Comparison of ENCODE assay signal across 1 cellular context in the genomic region with DNA sequence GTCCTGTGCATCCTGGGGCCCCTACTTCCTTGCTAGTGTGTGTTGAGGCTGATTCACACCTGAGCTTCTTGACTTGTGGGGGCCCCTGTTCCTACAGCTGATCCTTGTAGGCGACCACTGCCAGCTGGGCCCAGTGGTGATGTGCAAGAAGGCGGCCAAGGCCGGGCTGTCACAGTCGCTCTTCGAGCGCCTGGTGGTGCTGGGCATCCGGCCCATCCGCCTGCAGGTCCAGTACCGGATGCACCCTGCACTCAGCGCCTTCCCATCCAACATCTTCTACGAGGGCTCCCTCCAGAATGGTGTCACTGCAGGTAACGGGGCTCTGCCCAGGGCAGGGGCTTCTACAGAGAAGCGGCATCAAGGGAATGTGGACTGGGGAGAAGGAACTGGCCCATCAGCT.
TF ChIP-seq lines count a peak whose summit lies in the region.

No MANE protein-coding gene starts in this region.

TF ChIP-seq in HepG2, 621 proteins besides CTCF, POLR2A, EP300 and RAD21 (continued from another document):
- no peak for TF ChIP-seq ZNF570 (CRISPR knock-in tag; IDR thresholded peaks at IDR 0.05; ENCODE audit: borderline replicate concordance)
- no peak for TF ChIP-seq SP4 (CRISPR knock-in tag; IDR thresholded peaks at IDR 0.05)
- no peak for TF ChIP-seq MED13 (CRISPR knock-in tag; IDR thresholded peaks at IDR 0.05)
TF ChIP-seq in HepG2: peak in this region for 1.
